Comparison of ENCODE assay signal across 36 cellular contexts in the genomic region with DNA sequence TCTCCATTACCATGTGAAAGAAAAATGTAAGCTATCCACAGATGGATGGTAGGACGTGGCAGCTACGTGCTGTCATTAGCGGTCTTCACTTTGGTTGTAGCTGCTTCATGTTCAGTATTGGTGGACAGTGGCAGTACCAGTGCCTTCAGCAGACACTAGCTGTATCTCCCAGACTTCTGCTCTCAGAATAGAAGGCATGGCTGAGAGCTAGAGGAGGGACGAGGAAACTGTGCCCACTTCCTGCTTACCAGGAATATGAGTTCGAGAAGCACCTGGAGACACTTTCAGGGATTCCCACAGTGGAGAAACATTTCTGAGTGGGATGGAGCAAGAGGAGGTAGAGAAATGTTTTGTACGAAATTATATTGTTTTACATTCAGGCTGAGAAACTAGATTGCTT. TPM values are rescaled to one million over a fixed set of nuclear protein-coding genes. Genes with fewer than 3 reads are reported as not detected.
"Had no signal": no experiment of that assay in that cellular context is flagged by ENCODE, and none has a peak within 500 bp of the region (broad histone marks: within the 10 kb centered on the region; RNA-seq: fewer than 3 reads in every experiment).

No MANE protein-coding gene starts in this region.

- H3K9me3 Mint-ChIP-seq: activated B cell treated with CpG ODN at 0.5 μM for 24 hours; activated CD4-positive, alpha-beta memory T cell treated with anti-CD3 and anti-CD28 coated beads for 36 hours; activated CD4-positive, alpha-beta T cell treated with anti-CD3 and anti-CD28 coated beads, Interleukin-2, amount 10 ng/mL, durations not matched to agents 24 days and 14 days; activated naive CD4-positive, alpha-beta T cell treated with anti-CD3 and anti-CD28 coated beads, Interleukin-2, amount 10 ng/mL, durations not matched to agents 7 days and 5 days; activated naive CD4-positive, alpha-beta T cell treated with anti-CD3 and anti-CD28 coated beads, Interleukin-2, amount 50 U/mL, for 72 hours; dendritic cell treated with granulocyte-macrophage colony-stimulating factor and Interleukin-4, amounts not matched to agents 40 ng/mL and 50 ng/mL, for 4 days; T-helper 2 cell treated with Interferon-gamma antibody and Interleukin-4, amounts not matched to agents 5 μg/mL and 100 μg/mL, for 36 hours had no signal

- DNase-seq: activated B cell treated with CpG ODN at 0.5 μM for 24 hours; activated CD4-positive, alpha-beta memory T cell treated with anti-CD3 and anti-CD28 coated beads for 36 hours; activated CD4-positive, alpha-beta T cell treated with anti-CD3 and anti-CD28 coated beads, Interleukin-2, amount 10 ng/mL, durations not matched to agents 24 days and 14 days; activated CD8-positive, alpha-beta memory T cell treated with anti-CD3 and anti-CD28 coated beads, Interleukin-2, amount 10 ng/mL, durations not matched to agents 7 days and 5 days; activated CD8-positive, alpha-beta memory T cell treated with anti-CD3 and anti-CD28 coated beads, Interleukin-2, amount 50 U/mL, for 4 hours; activated CD8-positive, alpha-beta T cell treated with anti-CD3 and anti-CD28 coated beads, Interleukin-2, amount 10 ng/mL, durations not matched to agents 7 days and 5 days; activated gamma-delta T cell; activated naive CD4-positive, alpha-beta T cell; activated naive CD4-positive, alpha-beta T cell treated with anti-CD3 and anti-CD28 coated beads, Interleukin-2, amount 10 ng/mL, durations not matched to agents 7 days and 5 days; activated T-cell treated with anti-CD3 and anti-CD28 coated beads, Interleukin-2, amount 50 U/mL, for 1 hour; activated T-cell treated with anti-CD3 and anti-CD28 coated beads, Interleukin-2, amount 50 U/mL, for 48 hours; adrenal gland; amygdala; aorta; body of pancreas; central memory CD4-positive, alpha-beta T cell; cerebellar nuclear complex; colonic mucosa; dorsolateral prefrontal cortex; effector memory CD4-positive, alpha-beta T cell; erythroblast; esophagus squamous epithelium; gastrocnemius medialis; glutamatergic neuron; heart left ventricle; hypothalamus; T-helper 1 cell; T-helper 17 cell; T1000; WERI-Rb-1 had no signal

- H3K36me3 Mint-ChIP-seq: activated CD4-positive, alpha-beta memory T cell treated with anti-CD3 and anti-CD28 coated beads for 36 hours; activated CD8-positive, alpha-beta memory T cell treated with anti-CD3 and anti-CD28 coated beads, Interleukin-2, amount 10 ng/mL, durations not matched to agents 7 days and 5 days; activated naive CD4-positive, alpha-beta T cell treated with anti-CD3 and anti-CD28 coated beads, Interleukin-2, amount 10 ng/mL, durations not matched to agents 7 days and 5 days; activated naive CD4-positive, alpha-beta T cell treated with anti-CD3 and anti-CD28 coated beads, Interleukin-2, amount 50 U/mL, for 72 hours had no signal

- H3K4me3 ChIP-seq: adrenal gland, body of pancreas, cardiac muscle cell, colonic mucosa, dorsolateral prefrontal cortex, esophagus squamous epithelium, gastrocnemius medialis, heart left ventricle had no signal

- H3K9me3 ChIP-seq: adrenal gland, body of pancreas, colonic mucosa, esophagus squamous epithelium, gastrocnemius medialis, heart left ventricle had no signal

- H3K4me1 Mint-ChIP-seq: activated B cell treated with CpG ODN at 0.5 μM for 24 hours had no signal

- H3K4me3 Mint-ChIP-seq: activated B cell treated with CpG ODN at 0.5 μM for 24 hours; activated CD4-positive, alpha-beta memory T cell treated with anti-CD3 and anti-CD28 coated beads for 36 hours; activated CD4-positive, alpha-beta T cell treated with anti-CD3 and anti-CD28 coated beads, Interleukin-2, amount 10 ng/mL, durations not matched to agents 24 days and 14 days; activated CD8-positive, alpha-beta memory T cell treated with anti-CD3 and anti-CD28 coated beads, Interleukin-2, amount 10 ng/mL, durations not matched to agents 7 days and 5 days; activated CD8-positive, alpha-beta T cell treated with anti-CD3 and anti-CD28 coated beads, Interleukin-2, amount 10 ng/mL, durations not matched to agents 7 days and 5 days; activated naive CD4-positive, alpha-beta T cell treated with anti-CD3 and anti-CD28 coated beads, Interleukin-2, amount 10 ng/mL, durations not matched to agents 7 days and 5 days; dendritic cell treated with granulocyte-macrophage colony-stimulating factor and Interleukin-4, amounts not matched to agents 40 ng/mL and 50 ng/mL, for 4 days; T-helper 17 cell; T-helper 2 cell treated with Interferon-gamma antibody and Interleukin-4, amounts not matched to agents 5 μg/mL and 100 μg/mL, for 36 hours had no signal

- H3K27me3 ChIP-seq: body of pancreas, cardiac muscle cell, colonic mucosa, gastrocnemius medialis had no signal

- H3K36me3 ChIP-seq: adrenal gland, cardiac muscle cell, colonic mucosa, esophagus squamous epithelium, gastrocnemius medialis, heart left ventricle, WERI-Rb-1 had no signal

- H3K4me1 ChIP-seq: adrenal gland, body of pancreas, colonic mucosa, esophagus squamous epithelium, heart left ventricle had no signal

- H3K27ac ChIP-seq: adrenal gland, body of pancreas, cardiac muscle cell, colonic mucosa, dorsolateral prefrontal cortex, esophagus squamous epithelium, gastrocnemius medialis, heart left ventricle, WERI-Rb-1 had no signal

- ATAC-seq: activated CD4-positive, CD25-positive, alpha-beta regulatory T cell treated with anti-CD3 and anti-CD28 coated beads, Interleukin-2, amount 50 U/mL, for 24 hours; activated CD8-positive, alpha-beta memory T cell treated with anti-CD3 and anti-CD28 coated beads, Interleukin-2, amount 10 ng/mL, durations not matched to agents 7 days and 5 days; activated CD8-positive, alpha-beta T cell treated with anti-CD3 and anti-CD28 coated beads, Interleukin-2, amount 10 ng/mL, durations not matched to agents 7 days and 5 days; activated naive CD4-positive, alpha-beta T cell treated with anti-CD3 and anti-CD28 coated beads, Interleukin-2, amount 50 U/mL, for 72 hours; body of pancreas; gastrocnemius medialis; heart left ventricle; T-helper 17 cell had no signal

- H3K27ac Mint-ChIP-seq: activated B cell treated with CpG ODN at 0.5 μM for 24 hours; activated CD4-positive, alpha-beta memory T cell treated with anti-CD3 and anti-CD28 coated beads for 36 hours; activated CD4-positive, alpha-beta T cell treated with anti-CD3 and anti-CD28 coated beads, Interleukin-2, amount 10 ng/mL, durations not matched to agents 24 days and 14 days; activated CD8-positive, alpha-beta memory T cell treated with anti-CD3 and anti-CD28 coated beads, Interleukin-2, amount 10 ng/mL, durations not matched to agents 7 days and 5 days; activated CD8-positive, alpha-beta T cell treated with anti-CD3 and anti-CD28 coated beads, Interleukin-2, amount 10 ng/mL, durations not matched to agents 7 days and 5 days; activated naive CD4-positive, alpha-beta T cell treated with anti-CD3 and anti-CD28 coated beads, Interleukin-2, amount 10 ng/mL, durations not matched to agents 7 days and 5 days; dendritic cell treated with granulocyte-macrophage colony-stimulating factor and Interleukin-4, amounts not matched to agents 40 ng/mL and 50 ng/mL, for 4 days; T-helper 17 cell; T-helper 2 cell treated with Interferon-gamma antibody and Interleukin-4, amounts not matched to agents 5 μg/mL and 100 μg/mL, for 36 hours had no signal

RNA-seq across cellular contexts. Expression of a gene that starts 6.9 kb away (rescaled TPM):
- total RNA-seq: activated B cell treated with CpG ODN at 0.5 μM for 24 hours, fibroblast of villous mesenchyme had no signal
- polyA plus RNA-seq: aorta had no signal
